Comparison of ENCODE assay signal across 8 cellular contexts in genomic region chr11:116835791-116836647, GRCh38. TPM values are rescaled to one million over a fixed set of nuclear protein-coding genes. Genes with fewer than 3 reads are reported as not detected.
DNase-seq lines count a peak whose midpoint lies in the region; ATAC-seq and TF ChIP-seq lines count a peak whose summit lies in the region.

No MANE protein-coding gene starts in this region.

- no peaks in the 10 kb centered on the region for H3K9me3 Mint-ChIP-seq in Calu3 (ENCODE audit: low read depth, unreplicated experiment)
- no peaks in the 10 kb centered on the region for H3K9me3 Mint-ChIP-seq in activated T-cell treated with anti-CD3 and anti-CD28 coated beads, Interleukin-2, amount 50 U/mL, for 4 hours

- H4K20me1 ChIP-seq in OCI-LY1 (ENCODE audit: insufficient read depth, low read length), result no peaks in the 10 kb centered on the region

- H3K4me2 ChIP-seq in OCI-LY1 (ENCODE audit: low read length), result peak overlapping the region; percentile 66

- peak; percentile 76 for DNase-seq in Calu3
- peak; percentile 72 for DNase-seq in activated T-cell treated with anti-CD3 and anti-CD28 coated beads, Interleukin-2, amount 50 U/mL, for 4 hours
- no peak for DNase-seq in esophagus squamous epithelium (lab: John Stamatoyannopoulos, UW)
- peak; percentile 58 for DNase-seq in stimulated activated CD8-positive, alpha-beta memory T cell treated with anti-CD3 and anti-CD28 coated beads, Interleukin-7, amount 100 ng/mL, for 24 hours (ENCODE audit: low read depth)

- no peak overlapping the region for H3K27ac Mint-ChIP-seq in Calu3 (ENCODE audit: unreplicated experiment)

- H3K9ac ChIP-seq in HUES6 (ENCODE audit: low read length) (peak overlapping the region; percentile 18), OCI-LY1 (ENCODE audit: low read length) (peak overlapping the region; percentile 36; the same call in 1 of the 2 replicates)

- H3K27ac ChIP-seq in HUES6 (ENCODE audit: low read depth, low read length) (no peak overlapping the region), OCI-LY1 (ENCODE audit: low read depth, low read length, poor library complexity, severe bottlenecking) (no peak overlapping the region), esophagus squamous epithelium (peak overlapping the region; percentile 32 to 87 (median 81)), muscle layer of duodenum (ENCODE audit: low read length) (peak overlapping the region; percentile 16)

- H3K27me3 ChIP-seq in HUES6 (ENCODE audit: control insufficient read depth, insufficient read depth, low read length) (peaks cover 9% of the 10 kb centered on the region), OCI-LY1 (ENCODE audit: insufficient read depth, low read length) (no peaks in the 10 kb centered on the region), esophagus squamous epithelium (peaks cover 0 to 9% (median 0%) of the 10 kb centered on the region in 4 donors), muscle layer of duodenum (ENCODE audit: low read depth, low read length) (no peaks in the 10 kb centered on the region)

- H3K4me1 ChIP-seq in HUES6 (ENCODE audit: control insufficient read depth, insufficient read depth, low read length) (peaks cover 26% of the 10 kb centered on the region), OCI-LY1 (ENCODE audit: insufficient read depth, low read length, severe bottlenecking) (peaks cover 8% of the 10 kb centered on the region), esophagus squamous epithelium (peaks cover 14 to 22% (median 15%) of the 10 kb centered on the region in 3 donors), muscle layer of duodenum (ENCODE audit: control insufficient read depth in 1 of 2, insufficient read depth in 2 of 2, low read length in 2 of 2) (peaks cover 0 to 21% of the 10 kb centered on the region in 2 donors)

- ATAC-seq in GM21381 (IDR thresholded peaks at IDR 0.05; ENCODE audit: unreplicated experiment), result peak; percentile 84
- ATAC-seq in activated T-cell treated with anti-CD3 and anti-CD28 coated beads, Interleukin-2, amount 50 U/mL, for 4 hours, result peak; percentile 94

- H3K9me3 ChIP-seq in HUES6 (ENCODE audit: control insufficient read depth, insufficient read depth, low read depth, low read length) (0 out of 2 replicates have a peak, but pooled peaks cover 3% of the 10 kb centered on the region), OCI-LY1 (ENCODE audit: low read length) (no peaks in the 10 kb centered on the region), esophagus squamous epithelium (no peaks in the 10 kb centered on the region), muscle layer of duodenum (ENCODE audit: control insufficient read depth in 1 of 2, low read length in 2 of 2) (no peaks in the 10 kb centered on the region)

- H3K36me3 ChIP-seq in HUES6 (ENCODE audit: control insufficient read depth, insufficient read depth, low read length) (no peaks in the 10 kb centered on the region), OCI-LY1 (ENCODE audit: insufficient read depth, low read length) (no peaks in the 10 kb centered on the region), esophagus squamous epithelium (no peaks in the 10 kb centered on the region), muscle layer of duodenum (ENCODE audit: control insufficient read depth in 1 of 2, insufficient read depth in 2 of 2, low read length in 2 of 2) (no peaks in the 10 kb centered on the region)

- H3K36me3 Mint-ChIP-seq in Calu3 (ENCODE audit: insufficient read depth, unreplicated experiment), result no peaks in the 10 kb centered on the region
- H3K36me3 Mint-ChIP-seq in activated T-cell treated with anti-CD3 and anti-CD28 coated beads, Interleukin-2, amount 50 U/mL, for 4 hours (ENCODE audit: insufficient read depth), result no peaks in the 10 kb centered on the region

- no TSS peak for BruUV-seq in Calu3 (replicated peaks; lab: Mats Ljungman, UMichigan)

- peak overlapping the region; percentile 43 for H3K4me3 Mint-ChIP-seq in Calu3 (ENCODE audit: low read depth, unreplicated experiment)
- peak overlapping the region; percentile 67 for H3K4me3 Mint-ChIP-seq in activated T-cell treated with anti-CD3 and anti-CD28 coated beads, Interleukin-2, amount 50 U/mL, for 4 hours

- no peaks in the 10 kb centered on the region for H3K9me2 ChIP-seq in OCI-LY1 (ENCODE audit: low read depth, low read length)

- no peak for TF ChIP-seq CTCF in Calu3 (IDR thresholded peaks at IDR 0.05; ENCODE audit: unreplicated experiment)
- peak; percentile 54 for TF ChIP-seq CTCF in OCI-LY1 (IDR thresholded peaks at IDR 0.05; ENCODE audit: low read length)
- TF ChIP-seq CTCF in esophagus squamous epithelium (IDR thresholded peaks at IDR 0.05), result peak; percentile 37 to 69 (median 53)

- CTCF ChIA-PET in Calu3 (lab: Charles Lee), result interaction anchor here (0.8 to 1.6 kb wide), 5 partner anchors 9 to 270 kb away, joined by 3 to 39 read pairs (median 5); partner anchors contain the start of genes APOA5 and ZPR1

- intact Hi-C loops in Calu3 (cut with micrococcal nuclease; ENCODE audit: unreplicated experiment) (loop anchor here (5.0 kb wide), 1 partner anchor 44 kb away; the partner anchor contains the start of gene APOA5), esophagus squamous epithelium (cut with DNase I) (no loop called here)

- WGBS in esophagus squamous epithelium, 2 donors, result 31 to 50% methylated on average over 1 to 10 of the region's 58 CpGs

- peak overlapping the region; percentile 61 for H3K4me3 ChIP-seq in HUES6 (ENCODE audit: low read depth, low read length)
- H3K4me3 ChIP-seq in OCI-LY1 (ENCODE audit: low read depth, low read length, poor library complexity, severe bottlenecking), result peak overlapping the region; percentile 51
- H3K4me3 ChIP-seq in esophagus squamous epithelium, result peak overlapping the region in 3 of 4 donors; percentile 37 to 66 (median 39)
- H3K4me3 ChIP-seq in muscle layer of duodenum (ENCODE audit: low read depth in 1 of 2, low read length in 2 of 2), result peak overlapping the region; percentile 48 to 65

- TF ChIP-seq POLR2A in esophagus squamous epithelium (IDR thresholded peaks at IDR 0.05), result no peak

- H3K4me1 Mint-ChIP-seq in Calu3 (ENCODE audit: low read depth, unreplicated experiment), result no peaks in the 10 kb centered on the region
- H3K4me1 Mint-ChIP-seq in activated T-cell treated with anti-CD3 and anti-CD28 coated beads, Interleukin-2, amount 50 U/mL, for 4 hours (ENCODE audit: low read depth), result peaks cover 8% of the 10 kb centered on the region

- no peak overlapping the region for H2AFZ ChIP-seq in OCI-LY1 (ENCODE audit: low read length)

- H3F3A ChIP-seq in OCI-LY1 (ENCODE audit: insufficient read depth, low read length), result no peaks in the 10 kb centered on the region

- H3K79me2 ChIP-seq in OCI-LY1 (ENCODE audit: insufficient read depth, low read length), result no peaks in the 10 kb centered on the region

- peaks cover 14% of the 10 kb centered on the region for H3K27me3 Mint-ChIP-seq in Calu3 (ENCODE audit: unreplicated experiment)
- no peaks in the 10 kb centered on the region for H3K27me3 Mint-ChIP-seq in activated T-cell treated with anti-CD3 and anti-CD28 coated beads, Interleukin-2, amount 50 U/mL, for 4 hours (ENCODE audit: low read depth)

RNA-seq across cellular contexts. Expression of gene APOA1, which starts 1.4 kb away (rescaled TPM):
- total RNA-seq in Calu3 (2022) (not detected in 2 replicates), esophagus squamous epithelium (not detected)
- total RNA-seq in activated T-cell treated with anti-CD3 and anti-CD28 coated beads, Interleukin-2, amount 50 U/mL, for 4 hours, result 1 to 10 TPM; 1.4 to 2.9 (median 2.1) TPM

RNA-seq across cellular contexts. Expression of gene APOC3, which starts 6.3 kb away (rescaled TPM):
- total RNA-seq in Calu3 (2022) (not detected in 2 replicates), esophagus squamous epithelium (not detected)
- 1 to 10 TPM in 2 of 3 donors, under 1 TPM in 1; 0.82 to 4.0 (median 2.0) TPM for total RNA-seq in activated T-cell treated with anti-CD3 and anti-CD28 coated beads, Interleukin-2, amount 50 U/mL, for 4 hours

RNA-seq across cellular contexts. Expression of gene APOA4, which starts 12.9 kb away (rescaled TPM):
- not detected in 2 replicates for total RNA-seq in Calu3 (2022)
- not detected for total RNA-seq in activated T-cell treated with anti-CD3 and anti-CD28 coated beads, Interleukin-2, amount 50 U/mL, for 4 hours
- total RNA-seq in esophagus squamous epithelium, result not detected

RNA-seq across cellular contexts. Expression of gene APOA5, which starts 44.3 kb away (rescaled TPM):
- not detected in 2 replicates for total RNA-seq in Calu3 (2022)
- not detected for total RNA-seq in activated T-cell treated with anti-CD3 and anti-CD28 coated beads, Interleukin-2, amount 50 U/mL, for 4 hours
- not detected for total RNA-seq in esophagus squamous epithelium

RNA-seq across cellular contexts. Expression of gene ZPR1, which starts 48.2 kb away (rescaled TPM):
- total RNA-seq in Calu3 (2022), result 34.5 and 41.5 TPM in 2 replicates
- total RNA-seq in activated T-cell treated with anti-CD3 and anti-CD28 coated beads, Interleukin-2, amount 50 U/mL, for 4 hours, result 100 to 1,000 TPM; 140 to 145 (median 142) TPM
- 10 to 100 TPM; 22.1 to 31.0 (median 26.2) TPM for total RNA-seq in esophagus squamous epithelium

Comparison
In these comparisons a context has a peak if more than half of its experiments do, and no peak if none do; other contexts are left out.
1. H3K27ac ChIP-seq: peak in esophagus squamous epithelium (4 of 4) and muscle layer of duodenum (single experiment); none in HUES6 (single experiment) and OCI-LY1 (single experiment).
2. Peak in every context shown above with its lines, with median percentiles within 50 percentile points of each other: H3K4me3 ChIP-seq.